In the genomic region with DNA sequence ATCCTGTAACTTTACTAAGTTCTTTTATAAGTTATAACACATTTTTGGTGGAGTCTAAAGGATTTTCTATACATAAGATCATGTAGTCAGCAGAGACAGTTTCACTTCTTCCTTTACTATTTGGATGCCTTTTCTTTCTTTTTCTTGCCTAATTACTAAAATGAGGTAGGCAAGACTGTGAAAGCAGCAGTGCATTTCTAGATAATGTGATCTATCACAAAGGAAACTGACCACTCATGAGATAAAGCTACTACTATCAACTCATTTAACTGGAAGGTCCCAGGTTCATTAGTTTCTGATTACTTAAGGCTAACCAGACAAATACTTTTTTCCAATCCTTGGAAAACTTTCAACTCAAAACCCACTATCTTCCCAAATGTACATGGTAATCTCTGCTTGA, we compare ENCODE assay signal across 19 cellular contexts.
DNase-seq lines count a peak whose midpoint lies in the region; ATAC-seq and TF ChIP-seq lines count a peak whose summit lies in the region.
"Had no signal": no experiment of that assay in that cellular context is flagged by ENCODE, and none has a peak within 500 bp of the region (broad histone marks: within the 10 kb centered on the region; RNA-seq: fewer than 3 reads in every experiment).

No MANE protein-coding gene starts in this region.

- no peaks in the 10 kb centered on the region for H3K36me3 Mint-ChIP-seq in WTC11
- no peaks in the 10 kb centered on the region for H3K36me3 Mint-ChIP-seq in activated CD4-positive, alpha-beta memory T cell treated with anti-CD3 and anti-CD28 coated beads for 36 hours
- H3K36me3 Mint-ChIP-seq: activated naive CD8-positive, alpha-beta T cell; immature natural killer cell; naive thymus-derived CD4-positive, alpha-beta T cell had no signal

- no TSS peak for BruUV-seq in PC-3 (replicated peaks; lab: Mats Ljungman, UMichigan)

- no peaks in the 10 kb centered on the region for H3K9me2 ChIP-seq in PC-3 (replicated peaks; ENCODE audit: low read length)

- no peak overlapping the region for H3K9ac ChIP-seq in PC-3 (ENCODE audit: low read length)

- no peaks in the 10 kb centered on the region for H3F3A ChIP-seq in PC-3 (ENCODE audit: low read length, unreplicated experiment)

- CTCF ChIA-PET in PC-3 (lab: Charles Lee) (interaction anchor here (0.5 kb wide), 1 partner anchor 629 kb away, joined by 3 read pairs; no protein-coding TSS in a partner anchor), WTC11 (lab: Charles Lee) (no interaction called here)
- CTCF ChIA-PET in activated CD4-positive, alpha-beta memory T cell treated with anti-CD3 and anti-CD28 coated beads for 36 hours (lab: Charles Lee): no interaction called here

- H3K4me1 Mint-ChIP-seq in WTC11: peaks cover 17% of the 10 kb centered on the region
- peaks cover 2% of the 10 kb centered on the region for H3K4me1 Mint-ChIP-seq in activated CD4-positive, alpha-beta memory T cell treated with anti-CD3 and anti-CD28 coated beads for 36 hours (ENCODE audit: low read depth)
- H3K4me1 Mint-ChIP-seq: activated CD4-positive, alpha-beta T cell treated with anti-CD3 and anti-CD28 coated beads, Interleukin-2, amount 10 ng/mL, durations not matched to agents 7 days and 5 days; immature natural killer cell; naive thymus-derived CD4-positive, alpha-beta T cell had no signal

- H4K20me1 ChIP-seq in PC-3 (ENCODE audit: low read length): no peaks in the 10 kb centered on the region

- H3K27ac ChIP-seq in PC-3 (ENCODE audit: low read length) (no peak overlapping the region), left ventricle myocardium inferior (replicated peaks) (no peak overlapping the region)
- H3K27ac ChIP-seq: brain microvascular endothelial cell had no signal

- H2AFZ ChIP-seq in PC-3 (ENCODE audit: low read length): no peak overlapping the region

- no peak for DNase-seq in PC-3
- no peak for DNase-seq in T-helper 9 cell
- DNase-seq in left ventricle myocardium inferior: no peak
- DNase-seq in WTC11 (ENCODE audit: low spot score): no peak
- DNase-seq in activated CD4-positive, alpha-beta memory T cell treated with anti-CD3 and anti-CD28 coated beads for 36 hours: no peak
- DNase-seq: activated CD4-positive, alpha-beta T cell treated with anti-CD3 and anti-CD28 coated beads, Interleukin-2, amount 10 ng/mL, durations not matched to agents 7 days and 5 days; activated T-cell treated with anti-CD3 and anti-CD28 coated beads, Interleukin-2, amount 50 U/mL, for 1 hour; brain microvascular endothelial cell; erythroblast; immature natural killer cell; naive thymus-derived CD4-positive, alpha-beta T cell; NCI-H1694; stimulated activated CD4-positive, alpha-beta T cell treated with anti-CD3 and anti-CD28 coated beads, Interleukin-4, amount 100 ng/mL, for 1 hour had no signal

- H3K27ac Mint-ChIP-seq in WTC11: no peak overlapping the region
- H3K27ac Mint-ChIP-seq in activated CD4-positive, alpha-beta memory T cell treated with anti-CD3 and anti-CD28 coated beads for 36 hours: no peak overlapping the region
- H3K27ac Mint-ChIP-seq: activated CD4-positive, alpha-beta T cell treated with anti-CD3 and anti-CD28 coated beads, Interleukin-2, amount 10 ng/mL, durations not matched to agents 7 days and 5 days; activated naive CD8-positive, alpha-beta T cell; dendritic cell treated with granulocyte-macrophage colony-stimulating factor and Interleukin-4, amounts not matched to agents 40 ng/mL and 50 ng/mL, for 4 days; immature natural killer cell; naive thymus-derived CD4-positive, alpha-beta T cell had no signal

- no peaks in the 10 kb centered on the region for H3K9me3 Mint-ChIP-seq in WTC11
- H3K9me3 Mint-ChIP-seq in activated CD4-positive, alpha-beta memory T cell treated with anti-CD3 and anti-CD28 coated beads for 36 hours: no peaks in the 10 kb centered on the region
- H3K9me3 Mint-ChIP-seq: activated CD4-positive, alpha-beta T cell treated with anti-CD3 and anti-CD28 coated beads, Interleukin-2, amount 10 ng/mL, durations not matched to agents 7 days and 5 days; dendritic cell treated with granulocyte-macrophage colony-stimulating factor and Interleukin-4, amounts not matched to agents 40 ng/mL and 50 ng/mL, for 4 days had no signal

- H3K4me1 ChIP-seq in PC-3 (ENCODE audit: insufficient read depth, low read length): peaks cover 46% of the 10 kb centered on the region
- H3K4me1 ChIP-seq in left ventricle myocardium inferior: peaks cover 5% of the 10 kb centered on the region

- H3K36me3 ChIP-seq in PC-3 (ENCODE audit: low read depth, low read length) (no peaks in the 10 kb centered on the region), left ventricle myocardium inferior (no peaks in the 10 kb centered on the region)
- H3K36me3 ChIP-seq: brain microvascular endothelial cell had no signal

- H3K27me3 ChIP-seq in PC-3 (ENCODE audit: low read length) (no peaks in the 10 kb centered on the region), left ventricle myocardium inferior (ENCODE audit: low read depth) (no peaks in the 10 kb centered on the region)
- H3K27me3 ChIP-seq: brain microvascular endothelial cell had no signal

- no peak overlapping the region for H3K4me3 ChIP-seq in PC-3 (ENCODE audit: low read length)
- no peak overlapping the region for H3K4me3 ChIP-seq in left ventricle myocardium inferior
- H3K4me3 ChIP-seq: lung had no signal

- no peak for TF ChIP-seq CTCF in PC-3 (conservative IDR thresholded peaks at IDR 0.05; ENCODE audit: low read depth, low read length)
- TF ChIP-seq CTCF in left ventricle myocardium inferior (IDR thresholded peaks at IDR 0.05; ENCODE audit: borderline replicate concordance): no peak
- TF ChIP-seq CTCF in WTC11 (IDR thresholded peaks at IDR 0.05): no peak

- intact Hi-C loops in PC-3 (cut with micrococcal nuclease) (loop anchor here (5.0 kb wide), 1 partner anchor 70 kb away; no protein-coding TSS in a partner anchor), left ventricle myocardium inferior (cut with micrococcal nuclease) (no loop called here)
- intact Hi-C loops in activated CD4-positive, alpha-beta memory T cell treated with anti-CD3 and anti-CD28 coated beads for 36 hours (cut with micrococcal nuclease): no loop called here

- peak overlapping the region; percentile 55 for H3K4me2 ChIP-seq in PC-3 (ENCODE audit: low read length)

- no peak overlapping the region for H3K4me3 Mint-ChIP-seq in WTC11
- no peak overlapping the region for H3K4me3 Mint-ChIP-seq in activated CD4-positive, alpha-beta memory T cell treated with anti-CD3 and anti-CD28 coated beads for 36 hours
- H3K4me3 Mint-ChIP-seq: activated CD4-positive, alpha-beta T cell treated with anti-CD3 and anti-CD28 coated beads, Interleukin-2, amount 10 ng/mL, durations not matched to agents 7 days and 5 days; activated naive CD8-positive, alpha-beta T cell; dendritic cell treated with granulocyte-macrophage colony-stimulating factor and Interleukin-4, amounts not matched to agents 40 ng/mL and 50 ng/mL, for 4 days; immature natural killer cell; naive thymus-derived CD4-positive, alpha-beta T cell had no signal

- no peaks in the 10 kb centered on the region for H3K9me3 ChIP-seq in PC-3 (ENCODE audit: low read length)
- H3K9me3 ChIP-seq in left ventricle myocardium inferior (replicated peaks): peaks cover 6% of the 10 kb centered on the region

- POLR2A ChIA-PET in PC-3 (lab: Charles Lee; ENCODE audit: unreplicated experiment): no interaction called here
- POLR2A ChIA-PET in WTC11 (lab: Charles Lee): no interaction called here
- POLR2A ChIA-PET in activated CD4-positive, alpha-beta memory T cell treated with anti-CD3 and anti-CD28 coated beads for 36 hours (lab: Charles Lee): no interaction called here

- H3K27me3 Mint-ChIP-seq in WTC11 (ENCODE audit: low read depth): no peaks in the 10 kb centered on the region
- peaks cover 41% of the 10 kb centered on the region for H3K27me3 Mint-ChIP-seq in activated CD4-positive, alpha-beta memory T cell treated with anti-CD3 and anti-CD28 coated beads for 36 hours

- H3K79me2 ChIP-seq in PC-3 (ENCODE audit: low read length): no peaks in the 10 kb centered on the region

- ATAC-seq in GM18502 (IDR thresholded peaks at IDR 0.05; ENCODE audit: poor library complexity, unreplicated experiment) (peak; percentile 30), GM21390 (IDR thresholded peaks at IDR 0.05; ENCODE audit: unreplicated experiment) (peak; percentile 34), HG03103 (IDR thresholded peaks at IDR 0.05; ENCODE audit: low read depth, unreplicated experiment) (peak; percentile 40), PC-3 (no peak), WTC11 (no peak)
- ATAC-seq: naive thymus-derived CD4-positive, alpha-beta T cell had no signal

TF ChIP-seq in WTC11, 78 proteins besides CTCF, POLR2A, EP300 and RAD21 (continues in another document):
- TF ChIP-seq, protein P1, sequence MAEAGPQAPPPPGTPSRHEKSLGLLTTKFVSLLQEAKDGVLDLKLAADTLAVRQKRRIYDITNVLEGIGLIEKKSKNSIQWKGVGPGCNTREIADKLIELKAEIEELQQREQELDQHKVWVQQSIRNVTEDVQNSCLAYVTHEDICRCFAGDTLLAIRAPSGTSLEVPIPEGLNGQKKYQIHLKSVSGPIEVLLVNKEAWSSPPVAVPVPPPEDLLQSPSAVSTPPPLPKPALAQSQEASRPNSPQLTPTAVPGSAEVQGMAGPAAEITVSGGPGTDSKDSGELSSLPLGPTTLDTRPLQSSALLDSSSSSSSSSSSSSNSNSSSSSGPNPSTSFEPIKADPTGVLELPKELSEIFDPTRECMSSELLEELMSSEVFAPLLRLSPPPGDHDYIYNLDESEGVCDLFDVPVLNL (CRISPR knock-in tag; IDR thresholded peaks at IDR 0.05; ENCODE audit: borderline replicate concordance, low read depth): no peak
- TF ChIP-seq, protein P2, sequence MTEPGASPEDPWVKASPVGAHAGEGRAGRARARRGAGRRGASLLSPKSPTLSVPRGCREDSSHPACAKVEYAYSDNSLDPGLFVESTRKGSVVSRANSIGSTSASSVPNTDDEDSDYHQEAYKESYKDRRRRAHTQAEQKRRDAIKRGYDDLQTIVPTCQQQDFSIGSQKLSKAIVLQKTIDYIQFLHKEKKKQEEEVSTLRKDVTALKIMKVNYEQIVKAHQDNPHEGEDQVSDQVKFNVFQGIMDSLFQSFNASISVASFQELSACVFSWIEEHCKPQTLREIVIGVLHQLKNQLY (CRISPR knock-in tag; IDR thresholded peaks at IDR 0.05): no peak
- TF ChIP-seq, protein P3, sequence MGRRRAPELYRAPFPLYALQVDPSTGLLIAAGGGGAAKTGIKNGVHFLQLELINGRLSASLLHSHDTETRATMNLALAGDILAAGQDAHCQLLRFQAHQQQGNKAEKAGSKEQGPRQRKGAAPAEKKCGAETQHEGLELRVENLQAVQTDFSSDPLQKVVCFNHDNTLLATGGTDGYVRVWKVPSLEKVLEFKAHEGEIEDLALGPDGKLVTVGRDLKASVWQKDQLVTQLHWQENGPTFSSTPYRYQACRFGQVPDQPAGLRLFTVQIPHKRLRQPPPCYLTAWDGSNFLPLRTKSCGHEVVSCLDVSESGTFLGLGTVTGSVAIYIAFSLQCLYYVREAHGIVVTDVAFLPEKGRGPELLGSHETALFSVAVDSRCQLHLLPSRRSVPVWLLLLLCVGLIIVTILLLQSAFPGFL (CRISPR knock-in tag; IDR thresholded peaks at IDR 0.05; ENCODE audit: borderline replicate concordance): no peak
- TF ChIP-seq SP1 (CRISPR knock-in tag; conservative IDR thresholded peaks at IDR 0.05) (no peak), NFYB (CRISPR knock-in tag; conservative IDR thresholded peaks at IDR 0.05; ENCODE audit: low read depth) (no peak)

Comparison
In these comparisons a context has a peak if more than half of its experiments do, and no peak if none do; other contexts are left out.
1. ATAC-seq: peak in GM18502 (single experiment), GM21390 (single experiment) and HG03103 (single experiment); none in PC-3 (single experiment) and WTC11 (single experiment).